Comparison of ENCODE assay signal across 1 cellular context in the genomic region with DNA sequence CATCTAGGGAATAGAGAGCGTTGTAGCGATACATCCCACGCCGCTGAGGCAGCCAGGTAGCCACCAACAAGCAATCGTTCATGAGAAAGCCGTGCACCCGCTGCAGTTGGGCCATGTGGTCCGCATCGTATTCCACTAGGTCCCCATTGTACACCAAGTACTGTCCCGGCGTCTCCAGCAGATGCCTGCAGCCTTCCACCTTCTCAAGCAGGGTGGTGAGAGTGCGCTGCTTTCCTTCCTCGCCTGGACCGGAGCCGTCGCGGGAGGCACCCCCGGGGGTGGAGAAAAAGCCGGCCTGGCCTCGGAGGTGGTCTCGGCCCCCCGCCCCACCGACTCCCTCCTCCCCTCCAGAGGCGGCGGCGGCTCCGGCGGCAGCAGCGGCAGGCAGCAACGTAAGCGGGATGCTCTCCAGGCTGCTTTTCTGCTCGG.
A peak's percentile ranks its signal among the peaks of the same experiment; 100 is the strongest.
TF ChIP-seq lines count a peak whose summit lies in the region.

No MANE protein-coding gene starts in this region.

TF ChIP-seq in H1, 55 proteins besides CTCF, POLR2A, EP300 and RAD21:
- TF ChIP-seq, protein P1, sequence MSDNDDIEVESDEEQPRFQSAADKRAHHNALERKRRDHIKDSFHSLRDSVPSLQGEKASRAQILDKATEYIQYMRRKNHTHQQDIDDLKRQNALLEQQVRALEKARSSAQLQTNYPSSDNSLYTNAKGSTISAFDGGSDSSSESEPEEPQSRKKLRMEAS (IDR thresholded peaks at IDR 0.05): peak; percentile 35
- TF ChIP-seq RBBP5 (IDR thresholded peaks at IDR 0.05; ENCODE audit: borderline replicate concordance, low read depth, low read length): peak; percentile 36; the same call in 1 of the 2 replicates
- no peak for TF ChIP-seq SP4 (IDR thresholded peaks at IDR 0.05; ENCODE audit: low read length)
- no peak for TF ChIP-seq CBX5 (IDR thresholded peaks at IDR 0.05; ENCODE audit: low read depth, low read length)
- no peak for TF ChIP-seq SIRT6 (IDR thresholded peaks at IDR 0.05; ENCODE audit: low read length)
TF ChIP-seq in H1: peak in this region for 2.
